ENCODE assay signal across 9 cellular contexts in the genomic region with DNA sequence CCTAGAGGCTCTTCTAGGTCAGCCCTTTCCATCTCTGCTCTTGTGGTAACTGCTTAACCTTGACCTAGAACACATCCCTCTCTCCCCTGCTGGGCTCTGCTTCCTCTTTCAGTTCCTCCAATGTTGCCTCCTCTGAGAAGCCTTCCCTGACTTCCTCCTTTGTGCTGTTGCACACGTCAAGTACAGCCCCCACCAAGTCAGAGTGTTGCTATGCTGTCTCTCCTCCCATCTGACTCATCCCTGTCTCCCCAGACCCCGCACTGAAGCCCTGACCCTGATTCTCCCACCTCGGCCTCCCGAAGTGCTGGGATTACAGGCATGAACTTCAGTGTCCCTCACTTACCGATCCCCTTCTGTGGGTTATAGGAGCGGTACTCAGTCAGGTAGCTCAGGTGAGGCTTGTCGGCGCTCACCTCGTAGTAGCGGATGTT. TPM values are rescaled to one million over a fixed set of nuclear protein-coding genes. Genes with fewer than 3 reads are reported as not detected.
DNase-seq lines count a peak whose midpoint lies in the region; ATAC-seq and TF ChIP-seq lines count a peak whose summit lies in the region.
"Had no signal": no experiment of that assay in that cellular context is flagged by ENCODE, and none has a peak within 500 bp of the region (broad histone marks: within the 10 kb centered on the region; RNA-seq: fewer than 3 reads in every experiment).

No MANE protein-coding gene starts in this region.

- peaks cover 0 to 16% (median 2%) of the 10 kb centered on the region in 4 donors for H3K4me1 Mint-ChIP-seq in CD4-positive, CD25-positive, alpha-beta regulatory T cell
- H3K4me1 Mint-ChIP-seq in effector memory CD8-positive, alpha-beta T cell (ENCODE audit: low read depth in 2 of 2), result no peaks in the 10 kb centered on the region
- no peaks in the 10 kb centered on the region for H3K4me1 Mint-ChIP-seq in osteocyte (ENCODE audit: unreplicated experiment)

- H3K27ac ChIP-seq in CD4-positive, CD25-positive, alpha-beta regulatory T cell (ENCODE audit: insufficient read depth, low read length, poor library complexity, severe bottlenecking), result no peak overlapping the region

- no peaks in the 10 kb centered on the region for H3K9me3 ChIP-seq in CD4-positive, CD25-positive, alpha-beta regulatory T cell (ENCODE audit: control insufficient read depth in 2 of 2, low read length in 2 of 2)

- DNase-seq in CD4-positive, CD25-positive, alpha-beta regulatory T cell, result peak in 1 of 3 donors; percentile 35
- peak; percentile 65 for DNase-seq in GM20000 (ENCODE audit: low spot score)
- peak; percentile 66 for DNase-seq in KBM-7
- DNase-seq in effector memory CD8-positive, alpha-beta T cell, result no peak
- no peak for DNase-seq in lower leg skin (ENCODE audit: low spot score in 2 of 2)
- no peak for DNase-seq in activated naive CD4-positive, alpha-beta T cell (lab: John Stamatoyannopoulos, UW)
- no peak for DNase-seq in osteocyte (ENCODE audit: extremely low spot score, unreplicated experiment)

- no peak overlapping the region for H3K4me3 ChIP-seq in CD4-positive, CD25-positive, alpha-beta regulatory T cell (ENCODE audit: low read depth, low read length)
- no peak overlapping the region for H3K4me3 ChIP-seq in lower leg skin (ENCODE audit: low read depth, poor library complexity, severe bottlenecking)
- H3K4me3 ChIP-seq: skin epidermis had no signal

- ATAC-seq in CD4-positive, CD25-positive, alpha-beta regulatory T cell (ENCODE audit: low read depth in 2 of 2), result peak in 1 of 2 donors; percentile 45
- ATAC-seq in effector memory CD8-positive, alpha-beta T cell (replicated peaks), result peak; percentile 33
- no peak for ATAC-seq in HG03196 (IDR thresholded peaks at IDR 0.05; ENCODE audit: unreplicated experiment)

- H3K4me1 ChIP-seq in CD4-positive, CD25-positive, alpha-beta regulatory T cell (ENCODE audit: control insufficient read depth, insufficient read depth, low read length, poor library complexity, severe bottlenecking), result no peaks in the 10 kb centered on the region

- no peaks in the 10 kb centered on the region for H3K27me3 Mint-ChIP-seq in CD4-positive, CD25-positive, alpha-beta regulatory T cell
- no peaks in the 10 kb centered on the region for H3K27me3 Mint-ChIP-seq in effector memory CD8-positive, alpha-beta T cell
- H3K27me3 Mint-ChIP-seq in osteocyte (ENCODE audit: unreplicated experiment), result no peaks in the 10 kb centered on the region

- H3K27me3 ChIP-seq in CD4-positive, CD25-positive, alpha-beta regulatory T cell (ENCODE audit: control insufficient read depth, insufficient read depth, low read length), result no peaks in the 10 kb centered on the region

- H3K36me3 ChIP-seq in CD4-positive, CD25-positive, alpha-beta regulatory T cell (ENCODE audit: control insufficient read depth, insufficient read depth, low read length), result peaks cover 66% of the 10 kb centered on the region

- TF ChIP-seq POLR2A in lower leg skin (IDR thresholded peaks at IDR 0.05), result no peak

- H3K4me3 Mint-ChIP-seq in CD4-positive, CD25-positive, alpha-beta regulatory T cell, result no peak overlapping the region
- H3K4me3 Mint-ChIP-seq in effector memory CD8-positive, alpha-beta T cell, result no peak overlapping the region
- no peak overlapping the region for H3K4me3 Mint-ChIP-seq in osteocyte (ENCODE audit: unreplicated experiment)

- TF ChIP-seq CTCF in GM20000 (IDR thresholded peaks at IDR 0.05; ENCODE audit: extremely low read depth, missing control alignments) (no peak), lower leg skin (IDR thresholded peaks at IDR 0.05) (no peak), osteocyte (IDR thresholded peaks at IDR 0.05) (no peak)

- WGBS in lower leg skin, 2 donors, result 91 to 92% methylated on average over 10 of the region's 10 CpGs

- in situ Hi-C loops in KBM-7 (cut with MboI; ENCODE audit: low pct_unique_long_range_greater_than_20kb, low sequenced_read_pairs), result no loop called here

- intact Hi-C loops in lower leg skin (cut with DNase I; ENCODE audit: low total_unique reads), result no loop called here

- H3K9me3 Mint-ChIP-seq in CD4-positive, CD25-positive, alpha-beta regulatory T cell, result no peaks in the 10 kb centered on the region
- H3K9me3 Mint-ChIP-seq in effector memory CD8-positive, alpha-beta T cell, result no peaks in the 10 kb centered on the region
- no peaks in the 10 kb centered on the region for H3K9me3 Mint-ChIP-seq in osteocyte (ENCODE audit: unreplicated experiment)

- H3K27ac Mint-ChIP-seq in CD4-positive, CD25-positive, alpha-beta regulatory T cell, result peak overlapping the region; percentile 56 to 94 (median 88)
- peak overlapping the region; percentile 87 to 89 for H3K27ac Mint-ChIP-seq in effector memory CD8-positive, alpha-beta T cell
- H3K27ac Mint-ChIP-seq in osteocyte (ENCODE audit: unreplicated experiment), result no peak overlapping the region

- H3K36me3 Mint-ChIP-seq in CD4-positive, CD25-positive, alpha-beta regulatory T cell, result peaks cover 42% of the 10 kb centered on the region
- peaks cover 19% of the 10 kb centered on the region for H3K36me3 Mint-ChIP-seq in effector memory CD8-positive, alpha-beta T cell (ENCODE audit: insufficient read depth)
- no peaks in the 10 kb centered on the region for H3K36me3 Mint-ChIP-seq in osteocyte (ENCODE audit: unreplicated experiment)

RNA-seq across cellular contexts. Expression of a gene that starts 10.4 kb away (rescaled TPM):
- 120 TPM for total RNA-seq in CD4-positive, CD25-positive, alpha-beta regulatory T cell
- 10 to 100 TPM; 65.2 to 94.0 (median 73.7) TPM for polyA plus RNA-seq in CD4-positive, CD25-positive, alpha-beta regulatory T cell
- total RNA-seq in lower leg skin (10 to 100 TPM; 12.0 to 17.5 (median 16.3) TPM), osteocyte (0.48 and 0.76 TPM in 2 replicates)

Comparison
In these comparisons a context has a peak if more than half of its experiments do, and no peak if none do; other contexts are left out.
1. DNase-seq: peak in GM20000 (single experiment) and KBM-7 (single experiment); none in effector memory CD8-positive, alpha-beta T cell (0 of 3), lower leg skin (0 of 2), activated naive CD4-positive, alpha-beta T cell (0 of 4) and osteocyte (single experiment).